Comparison of ENCODE assay signal across 16 cellular contexts in genomic region chr1:170700842-170701305, GRCh38. TPM values are rescaled to one million over a fixed set of nuclear protein-coding genes. Genes with fewer than 3 reads are reported as not detected.
DNase-seq lines count a peak whose midpoint lies in the region; ATAC-seq, FAIRE-seq and TF ChIP-seq lines count a peak whose summit lies in the region.
"Had no signal": no experiment of that assay in that cellular context is flagged by ENCODE, and none has a peak within 500 bp of the region (broad histone marks: within the 10 kb centered on the region; RNA-seq: fewer than 3 reads in every experiment).

No MANE protein-coding gene starts in this region.

- H3K4me2 ChIP-seq in GM23338, result no peak overlapping the region

- peaks cover 51% of the 10 kb centered on the region for H3K4me1 Mint-ChIP-seq in brain
- H3K4me1 Mint-ChIP-seq in GM23338, result peaks cover 4% of the 10 kb centered on the region; the same call in 1 of the 3 replicates

- H3K4me1 ChIP-seq in right atrium auricular region (peaks cover 0 to 37% of the 10 kb centered on the region in 2 donors), left lung (no peaks in the 10 kb centered on the region), pancreas (no peaks in the 10 kb centered on the region), GM23338 (ENCODE audit: insufficient read depth) (peaks cover 6% of the 10 kb centered on the region)
- H3K4me1 ChIP-seq: Caco-2 had no signal

- FAIRE-seq in pancreas (lab: Jason Lieb, UNC), result no peak
- FAIRE-seq: GM19239 had no signal

- ATAC-seq in left lung (peak; percentile 18), pancreas (no peak), GM23338 (no peak)

- no peaks in the 10 kb centered on the region for H4K20me1 ChIP-seq in GM23338 (replicated peaks; ENCODE audit: insufficient read depth)

- intact Hi-C loops in cardiac septum (cut with DNase I) (no loop called here), left lung (cut with DNase I) (no loop called here), pancreas (cut with DNase I) (no loop called here)

- no peaks in the 10 kb centered on the region for H3K9me2 ChIP-seq in GM23338 (ENCODE audit: insufficient read depth)

- H2AFZ ChIP-seq in GM23338, result no peak overlapping the region

- H3K36me3 ChIP-seq in right atrium auricular region (no peaks in the 10 kb centered on the region), left lung (no peaks in the 10 kb centered on the region), pancreas (no peaks in the 10 kb centered on the region), GM23338 (ENCODE audit: insufficient read depth) (no peaks in the 10 kb centered on the region), MG63 (no peaks in the 10 kb centered on the region)
- H3K36me3 ChIP-seq: WERI-Rb-1 had no signal

- H3K27ac Mint-ChIP-seq in brain (peak overlapping the region in 3 of 5 experiments; percentile 30 to 76 (median 40)), GM23338 (no peak overlapping the region)

- H3K9me3 Mint-ChIP-seq in brain (no peaks in the 10 kb centered on the region), GM23338 (no peaks in the 10 kb centered on the region)

- H3K36me3 Mint-ChIP-seq in brain (no peaks in the 10 kb centered on the region), GM23338 (ENCODE audit: low read depth) (no peaks in the 10 kb centered on the region)

- 74 to 89% methylated on average over 1 of the region's 1 CpG for WGBS in pancreas, 2 donors

- H3K4me3 Mint-ChIP-seq in brain, result peak overlapping the region in 1 of 5 experiments; percentile 8
- no peak overlapping the region for H3K4me3 Mint-ChIP-seq in GM23338

- H3K4me3 ChIP-seq in right atrium auricular region (no peak overlapping the region), left lung (no peak overlapping the region), pancreas (no peak overlapping the region), GM23338 (no peak overlapping the region), MG63 (no peak overlapping the region)
- H3K4me3 ChIP-seq: SK-N-MC had no signal

- H3K9me3 ChIP-seq in right atrium auricular region, result no peaks in the 10 kb centered on the region
- no peaks in the 10 kb centered on the region for H3K9me3 ChIP-seq in left lung
- no peaks in the 10 kb centered on the region for H3K9me3 ChIP-seq in pancreas
- H3K9me3 ChIP-seq in MG63, result no peaks in the 10 kb centered on the region
- H3K9me3 ChIP-seq: Caco-2 had no signal

- TF ChIP-seq CTCF in right atrium auricular region (IDR thresholded peaks at IDR 0.05) (no peak), brain (conservative IDR thresholded peaks at IDR 0.05) (no peak), left lung (IDR thresholded peaks at IDR 0.05) (no peak), pancreas (IDR thresholded peaks at IDR 0.05) (no peak), GM23338 (conservative IDR thresholded peaks at IDR 0.05; ENCODE audit: low read depth in 2 of 2) (no peak)

- DNase-seq in right atrium auricular region (ENCODE audit: low spot score) (no peak), cardiac septum (ENCODE audit: low spot score) (no peak), left lung (no peak), pancreas (no peak), GM23338 (ENCODE audit: low spot score) (no peak), MG63 (no peak), putamen (ENCODE audit: low spot score) (no peak)
- DNase-seq: activated gamma-delta T cell, Caco-2, Kasumi-1, NCI-H1694, posterior cingulate gyrus, WERI-Rb-1 had no signal

- no peaks in the 10 kb centered on the region for H3K27me3 ChIP-seq in right atrium auricular region
- H3K27me3 ChIP-seq in left lung, result no peaks in the 10 kb centered on the region
- H3K27me3 ChIP-seq in pancreas, result no peaks in the 10 kb centered on the region
- H3K27me3 ChIP-seq in GM23338 (ENCODE audit: insufficient read depth), result no peaks in the 10 kb centered on the region
- no peaks in the 10 kb centered on the region for H3K27me3 ChIP-seq in MG63

- H3K27me3 Mint-ChIP-seq in brain, result peaks cover 18% of the 10 kb centered on the region
- H3K27me3 Mint-ChIP-seq in GM23338 (ENCODE audit: insufficient read depth, low read depth, poor library complexity), result no peaks in the 10 kb centered on the region

- H3K79me2 ChIP-seq in GM23338 (replicated peaks; ENCODE audit: insufficient read depth), result no peaks in the 10 kb centered on the region

- no peaks in the 10 kb centered on the region for H3F3A ChIP-seq in GM23338 (replicated peaks; ENCODE audit: low read depth)

- H3K27ac ChIP-seq in right atrium auricular region (peak overlapping the region; percentile 71 to 74), left lung (peak overlapping the region in 1 of 2 donors; percentile 28), pancreas (no peak overlapping the region), GM23338 (ENCODE audit: low read depth) (no peak overlapping the region)
- H3K27ac ChIP-seq: SK-N-MC, WERI-Rb-1 had no signal

TF ChIP-seq in GM23338, 12 proteins besides CTCF, POLR2A, EP300 and RAD21 (continues in another document):
- no peak for TF ChIP-seq ZNF114 (CRISPR knock-in tag; IDR thresholded peaks at IDR 0.05)
- TF ChIP-seq NANOG (IDR thresholded peaks at IDR 0.05; ENCODE audit: borderline replicate concordance), result no peak
- no peak for TF ChIP-seq EZH2 (IDR thresholded peaks at IDR 0.05; ENCODE audit: low read depth, unreplicated experiment)
- TF ChIP-seq, protein P1, sequence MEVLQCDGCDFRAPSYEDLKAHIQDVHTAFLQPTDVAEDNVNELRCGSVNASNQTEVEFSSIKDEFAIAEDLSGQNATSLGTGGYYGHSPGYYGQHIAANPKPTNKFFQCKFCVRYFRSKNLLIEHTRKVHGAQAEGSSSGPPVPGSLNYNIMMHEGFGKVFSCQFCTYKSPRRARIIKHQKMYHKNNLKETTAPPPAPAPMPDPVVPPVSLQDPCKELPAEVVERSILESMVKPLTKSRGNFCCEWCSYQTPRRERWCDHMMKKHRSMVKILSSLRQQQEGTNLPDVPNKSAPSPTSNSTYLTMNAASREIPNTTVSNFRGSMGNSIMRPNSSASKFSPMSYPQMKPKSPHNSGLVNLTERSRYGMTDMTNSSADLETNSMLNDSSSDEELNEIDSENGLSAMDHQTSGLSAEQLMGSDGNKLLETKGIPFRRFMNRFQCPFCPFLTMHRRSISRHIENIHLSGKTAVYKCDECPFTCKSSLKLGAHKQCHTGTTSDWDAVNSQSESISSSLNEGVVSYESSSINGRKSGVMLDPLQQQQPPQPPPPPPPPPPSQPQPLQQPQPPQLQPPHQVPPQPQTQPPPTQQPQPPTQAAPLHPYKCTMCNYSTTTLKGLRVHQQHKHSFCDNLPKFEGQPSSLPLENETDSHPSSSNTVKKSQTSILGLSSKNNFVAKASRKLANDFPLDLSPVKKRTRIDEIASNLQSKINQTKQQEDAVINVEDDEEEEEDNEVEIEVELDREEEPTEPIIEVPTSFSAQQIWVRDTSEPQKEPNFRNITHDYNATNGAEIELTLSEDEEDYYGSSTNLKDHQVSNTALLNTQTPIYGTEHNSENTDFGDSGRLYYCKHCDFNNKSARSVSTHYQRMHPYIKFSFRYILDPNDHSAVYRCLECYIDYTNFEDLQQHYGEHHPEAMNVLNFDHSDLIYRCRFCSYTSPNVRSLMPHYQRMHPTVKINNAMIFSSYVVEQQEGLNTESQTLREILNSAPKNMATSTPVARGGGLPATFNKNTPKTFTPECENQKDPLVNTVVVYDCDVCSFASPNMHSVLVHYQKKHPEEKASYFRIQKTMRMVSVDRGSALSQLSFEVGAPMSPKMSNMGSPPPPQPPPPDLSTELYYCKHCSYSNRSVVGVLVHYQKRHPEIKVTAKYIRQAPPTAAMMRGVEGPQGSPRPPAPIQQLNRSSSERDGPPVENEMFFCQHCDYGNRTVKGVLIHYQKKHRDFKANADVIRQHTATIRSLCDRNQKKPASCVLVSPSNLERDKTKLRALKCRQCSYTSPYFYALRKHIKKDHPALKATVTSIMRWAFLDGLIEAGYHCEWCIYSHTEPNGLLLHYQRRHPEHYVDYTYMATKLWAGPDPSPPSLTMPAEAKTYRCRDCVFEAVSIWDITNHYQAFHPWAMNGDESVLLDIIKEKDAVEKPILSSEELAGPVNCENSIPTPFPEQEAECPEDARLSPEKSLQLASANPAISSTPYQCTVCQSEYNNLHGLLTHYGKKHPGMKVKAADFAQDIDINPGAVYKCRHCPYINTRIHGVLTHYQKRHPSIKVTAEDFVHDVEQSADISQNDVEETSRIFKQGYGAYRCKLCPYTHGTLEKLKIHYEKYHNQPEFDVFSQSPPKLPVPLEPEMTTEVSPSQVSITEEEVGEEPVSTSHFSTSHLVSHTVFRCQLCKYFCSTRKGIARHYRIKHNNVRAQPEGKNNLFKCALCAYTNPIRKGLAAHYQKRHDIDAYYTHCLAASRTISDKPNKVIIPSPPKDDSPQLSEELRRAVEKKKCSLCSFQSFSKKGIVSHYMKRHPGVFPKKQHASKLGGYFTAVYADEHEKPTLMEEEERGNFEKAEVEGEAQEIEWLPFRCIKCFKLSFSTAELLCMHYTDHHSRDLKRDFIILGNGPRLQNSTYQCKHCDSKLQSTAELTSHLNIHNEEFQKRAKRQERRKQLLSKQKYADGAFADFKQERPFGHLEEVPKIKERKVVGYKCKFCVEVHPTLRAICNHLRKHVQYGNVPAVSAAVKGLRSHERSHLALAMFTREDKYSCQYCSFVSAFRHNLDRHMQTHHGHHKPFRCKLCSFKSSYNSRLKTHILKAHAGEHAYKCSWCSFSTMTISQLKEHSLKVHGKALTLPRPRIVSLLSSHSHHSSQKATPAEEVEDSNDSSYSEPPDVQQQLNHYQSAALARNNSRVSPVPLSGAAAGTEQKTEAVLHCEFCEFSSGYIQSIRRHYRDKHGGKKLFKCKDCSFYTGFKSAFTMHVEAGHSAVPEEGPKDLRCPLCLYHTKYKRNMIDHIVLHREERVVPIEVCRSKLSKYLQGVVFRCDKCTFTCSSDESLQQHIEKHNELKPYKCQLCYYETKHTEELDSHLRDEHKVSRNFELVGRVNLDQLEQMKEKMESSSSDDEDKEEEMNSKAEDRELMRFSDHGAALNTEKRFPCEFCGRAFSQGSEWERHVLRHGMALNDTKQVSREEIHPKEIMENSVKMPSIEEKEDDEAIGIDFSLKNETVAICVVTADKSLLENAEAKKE (CRISPR knock-in tag; IDR thresholded peaks at IDR 0.05), result no peak
- TF ChIP-seq JUNB (IDR thresholded peaks at IDR 0.05; ENCODE audit: unreplicated experiment), result no peak
- no peak for TF ChIP-seq EZH2phosphoT487 (IDR thresholded peaks at IDR 0.05; ENCODE audit: unreplicated experiment)
- TF ChIP-seq CREB1 (CRISPR knock-in tag; IDR thresholded peaks at IDR 0.05; ENCODE audit: low read depth), result no peak
- TF ChIP-seq STAT1 (IDR thresholded peaks at IDR 0.05; ENCODE audit: unreplicated experiment), result no peak

RNA-seq across cellular contexts. Expression of gene PRRX1, which starts 36.9 kb away (rescaled TPM):
- total RNA-seq in right atrium auricular region, result 10 to 100 TPM; 23.9 to 55.1 TPM
- total RNA-seq in cardiac septum, result 124 TPM
- 2.5 TPM for polyA plus RNA-seq in brain (ENCODE audit: insufficient read depth, low read depth, low replicate concordance)
- 10 to 100 TPM; 64.4 to 79.6 TPM for total RNA-seq in left lung
- 10 to 100 TPM in 2 of 6 donors, 1 to 10 TPM in 4; 1.0 to 11.6 (median 2.3) TPM for total RNA-seq in pancreas
- polyA plus RNA-seq in pancreas, result 1 to 10 TPM; 2.1 to 2.4 TPM
- not detected in 2 replicates for total RNA-seq in GM23338 (2014; rRNA removed; shearing (Covaris generic))
- polyA plus RNA-seq in GM23338 (2016; fragmentation: Nextera tagmentation; extraction: Ambion mirVana), result 0.58 TPM in 1 of 2 replicates, not detected in the other
- 0.27 and 1.2 TPM in 2 replicates for total RNA-seq in MG63 (2014; rRNA removed; shearing (Covaris generic); ENCODE audit: low replicate concordance)
- total RNA-seq: Caco-2 had no signal

Comparison
In these comparisons a context has a peak if more than half of its experiments do, and no peak if none do; other contexts are left out.
1. H3K27ac ChIP-seq: peak in right atrium auricular region (2 of 2); none in pancreas (0 of 4) and GM23338 (single experiment).